ENCODE assay signal across 21 cellular contexts in the genomic region with DNA sequence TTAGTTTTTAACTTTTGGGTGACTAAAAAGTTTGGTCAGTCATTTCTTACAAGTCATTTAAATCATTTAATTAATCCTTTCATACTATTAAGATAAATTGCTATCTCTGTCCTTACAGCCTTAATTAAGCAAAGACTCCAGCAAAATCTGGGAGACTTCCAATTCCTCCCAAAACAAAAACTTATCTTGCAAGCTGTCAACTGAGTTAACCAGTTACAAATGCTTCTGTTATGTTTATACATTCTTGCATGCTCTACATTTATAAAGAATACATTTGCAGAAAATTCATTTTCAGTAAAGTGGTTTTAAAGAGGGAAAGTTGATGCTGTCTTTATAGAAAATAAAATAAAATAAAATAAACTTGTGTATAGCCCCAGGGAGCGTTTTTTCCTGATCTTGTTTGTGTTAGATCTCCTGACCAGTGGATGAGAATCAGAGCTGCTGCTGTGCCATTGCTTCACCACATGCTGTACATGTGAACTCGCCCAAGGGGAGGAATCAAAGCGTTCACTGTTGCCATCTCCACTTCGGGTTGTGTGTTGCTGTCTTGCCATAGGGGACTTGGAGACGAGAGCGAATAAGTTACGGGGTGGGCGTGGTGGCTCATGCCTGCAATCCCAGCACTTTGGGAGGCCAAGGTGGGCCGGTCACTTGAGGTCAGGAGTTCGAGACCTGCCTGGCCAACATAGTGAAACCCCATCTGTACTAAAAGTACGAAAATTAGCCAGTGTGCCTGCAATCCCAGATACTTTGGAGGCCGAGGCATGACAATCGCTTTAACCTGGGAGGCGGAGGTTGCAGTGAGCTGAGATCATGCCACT. TPM values are rescaled to one million over a fixed set of nuclear protein-coding genes. Genes with fewer than 3 reads are reported as not detected.
A peak's percentile ranks its signal among the peaks of the same experiment; 100 is the strongest.
DNase-seq lines count a peak whose midpoint lies in the region; ATAC-seq and TF ChIP-seq lines count a peak whose summit lies in the region.
"Had no signal": no experiment of that assay in that cellular context is flagged by ENCODE, and none has a peak within 500 bp of the region (broad histone marks: within the 10 kb centered on the region; RNA-seq: fewer than 3 reads in every experiment).

No MANE protein-coding gene starts in this region.

- H3K4me1 ChIP-seq in esophagus muscularis mucosa (peaks cover 0 to 5% (median 0%) of the 10 kb centered on the region in 4 donors), vagina (no peaks in the 10 kb centered on the region)
- H3K4me1 ChIP-seq: tibial nerve had no signal

- 80% methylated on average over 14 of the region's 14 CpGs for WGBS in esophagus muscularis mucosa

- peaks cover 81% of the 10 kb centered on the region for H3K4me1 Mint-ChIP-seq in activated T-cell treated with anti-CD3 and anti-CD28 coated beads, Interleukin-2, amount 50 U/mL, for 72 hours (ENCODE audit: low read depth)
- H3K4me1 Mint-ChIP-seq in activated CD8-positive, alpha-beta memory T cell treated with anti-CD3 and anti-CD28 coated beads, Interleukin-2, amount 10 ng/mL, durations not matched to agents 7 days and 5 days: peaks cover 66% of the 10 kb centered on the region

- ATAC-seq in activated T-cell treated with anti-CD3 and anti-CD28 coated beads, Interleukin-2, amount 50 U/mL, for 72 hours (replicated peaks in 1 of 2): no peak
- no peak for ATAC-seq in activated CD8-positive, alpha-beta memory T cell treated with anti-CD3 and anti-CD28 coated beads, Interleukin-2, amount 10 ng/mL, durations not matched to agents 7 days and 5 days
- no peak for ATAC-seq in HG03565 (IDR thresholded peaks at IDR 0.05; ENCODE audit: unreplicated experiment)
- ATAC-seq: gastroesophageal sphincter; GM23338; left ventricle myocardium superior; stimulated activated memory B cell treated with anti-CD40 and anti-IgM and Interleukin-4, amounts not matched to agents 10 μg/mL and 1 μg/mL and 100 μg/mL, for 72 hours had no signal

- no peak for DNase-seq in activated T-cell treated with anti-CD3 and anti-CD28 coated beads, Interleukin-2, amount 50 U/mL, for 72 hours
- DNase-seq in activated T-cell treated with anti-CD3 and anti-CD28 coated beads for 4 hours: no peak
- no peak for DNase-seq in activated CD8-positive, alpha-beta memory T cell treated with anti-CD3 and anti-CD28 coated beads, Interleukin-2, amount 10 ng/mL, durations not matched to agents 7 days and 5 days
- DNase-seq in esophagus muscularis mucosa (ENCODE audit: extremely low spot score): peak; percentile 39
- peak; percentile 49 for DNase-seq in posterior vena cava (ENCODE audit: low spot score)
- no peak for DNase-seq in vagina (ENCODE audit: extremely low spot score in 2 of 2)
- no peak for DNase-seq in SW480 (ENCODE audit: low spot score)
- DNase-seq: activated gamma-delta T cell, DMS79 treated with DMSO at 0.1 percent for 48 hours, endodermal cell, left ventricle myocardium superior, MV-4-11, NCI-H1930, nucleus accumbens had no signal

- no peak for TF ChIP-seq EP300 in esophagus muscularis mucosa (IDR thresholded peaks at IDR 0.05)

- TF ChIP-seq POLR2A in esophagus muscularis mucosa (IDR thresholded peaks at IDR 0.05; ENCODE audit: low read depth) (no peak), vagina (IDR thresholded peaks at IDR 0.05) (no peak)

- H3K27ac ChIP-seq in esophagus muscularis mucosa (replicated peaks in 1 of 4) (no peak overlapping the region), vagina (no peak overlapping the region)
- H3K27ac ChIP-seq: gastroesophageal sphincter, tibial nerve had no signal

- peaks cover 22 to 24% of the 10 kb centered on the region in 2 donors for H3K36me3 Mint-ChIP-seq in activated T-cell treated with anti-CD3 and anti-CD28 coated beads, Interleukin-2, amount 50 U/mL, for 72 hours (ENCODE audit: insufficient read depth in 2 of 2)
- peaks cover 23% of the 10 kb centered on the region for H3K36me3 Mint-ChIP-seq in activated CD8-positive, alpha-beta memory T cell treated with anti-CD3 and anti-CD28 coated beads, Interleukin-2, amount 10 ng/mL, durations not matched to agents 7 days and 5 days
- H3K36me3 Mint-ChIP-seq: stimulated activated memory B cell treated with anti-CD40 and anti-IgM and Interleukin-4, amounts not matched to agents 10 μg/mL and 1 μg/mL and 100 μg/mL, for 72 hours had no signal

- CTCF ChIA-PET in activated CD8-positive, alpha-beta memory T cell treated with anti-CD3 and anti-CD28 coated beads, Interleukin-2, amount 10 ng/mL, durations not matched to agents 7 days and 5 days (lab: Charles Lee): interaction anchor here (1.2 kb wide), 2 partner anchors 11 to 74 kb away, joined by 3 read pairs; no protein-coding TSS in a partner anchor

- no peaks in the 10 kb centered on the region for H3K36me3 ChIP-seq in esophagus muscularis mucosa
- H3K36me3 ChIP-seq in vagina: no peaks in the 10 kb centered on the region
- H3K36me3 ChIP-seq: gastroesophageal sphincter, tibial nerve had no signal

- peak overlapping the region; percentile 53 to 60 for H3K4me3 Mint-ChIP-seq in activated T-cell treated with anti-CD3 and anti-CD28 coated beads, Interleukin-2, amount 50 U/mL, for 72 hours
- peak overlapping the region; percentile 5 for H3K4me3 Mint-ChIP-seq in activated CD8-positive, alpha-beta memory T cell treated with anti-CD3 and anti-CD28 coated beads, Interleukin-2, amount 10 ng/mL, durations not matched to agents 7 days and 5 days
- H3K4me3 Mint-ChIP-seq: endodermal cell; GM23338; stimulated activated memory B cell treated with anti-CD40 and anti-IgM and Interleukin-4, amounts not matched to agents 10 μg/mL and 1 μg/mL and 100 μg/mL, for 72 hours had no signal

- H3K9me3 Mint-ChIP-seq in activated T-cell treated with anti-CD3 and anti-CD28 coated beads, Interleukin-2, amount 50 U/mL, for 72 hours: no peaks in the 10 kb centered on the region
- no peaks in the 10 kb centered on the region for H3K9me3 Mint-ChIP-seq in activated CD8-positive, alpha-beta memory T cell treated with anti-CD3 and anti-CD28 coated beads, Interleukin-2, amount 10 ng/mL, durations not matched to agents 7 days and 5 days (ENCODE audit: low read depth)
- H3K9me3 Mint-ChIP-seq: endodermal cell; GM23338; IgD-negative memory B cell; stimulated activated memory B cell treated with anti-CD40 and anti-IgM and Interleukin-4, amounts not matched to agents 10 μg/mL and 1 μg/mL and 100 μg/mL, for 72 hours had no signal

- H3K27me3 Mint-ChIP-seq in activated T-cell treated with anti-CD3 and anti-CD28 coated beads, Interleukin-2, amount 50 U/mL, for 72 hours (ENCODE audit: low read depth): peaks cover 5% of the 10 kb centered on the region
- H3K27me3 Mint-ChIP-seq in activated CD8-positive, alpha-beta memory T cell treated with anti-CD3 and anti-CD28 coated beads, Interleukin-2, amount 10 ng/mL, durations not matched to agents 7 days and 5 days: no peaks in the 10 kb centered on the region
- H3K27me3 Mint-ChIP-seq: stimulated activated memory B cell treated with anti-CD40 and anti-IgM and Interleukin-4, amounts not matched to agents 10 μg/mL and 1 μg/mL and 100 μg/mL, for 72 hours had no signal

- H3K9me3 ChIP-seq in esophagus muscularis mucosa (no peaks in the 10 kb centered on the region), vagina (no peaks in the 10 kb centered on the region)
- H3K9me3 ChIP-seq: gastroesophageal sphincter, tibial nerve had no signal

- H3K27me3 ChIP-seq in esophagus muscularis mucosa (no peaks in the 10 kb centered on the region), vagina (no peaks in the 10 kb centered on the region)
- H3K27me3 ChIP-seq: gastroesophageal sphincter, tibial nerve had no signal

- H3K27ac Mint-ChIP-seq in activated T-cell treated with anti-CD3 and anti-CD28 coated beads, Interleukin-2, amount 50 U/mL, for 72 hours: peak overlapping the region; percentile 18
- no peak overlapping the region for H3K27ac Mint-ChIP-seq in activated CD8-positive, alpha-beta memory T cell treated with anti-CD3 and anti-CD28 coated beads, Interleukin-2, amount 10 ng/mL, durations not matched to agents 7 days and 5 days
- H3K27ac Mint-ChIP-seq: endodermal cell; GM23338; stimulated activated memory B cell treated with anti-CD40 and anti-IgM and Interleukin-4, amounts not matched to agents 10 μg/mL and 1 μg/mL and 100 μg/mL, for 72 hours had no signal

- intact Hi-C loops in esophagus muscularis mucosa (cut with DNase I): no loop called here
- intact Hi-C loops in posterior vena cava (cut with DNase I): loop anchor here in 1 of 2 donors (10.0 kb wide), 1 partner anchor 118 kb away; no protein-coding TSS in a partner anchor
- intact Hi-C loops in vagina (cut with DNase I): no loop called here

- TF ChIP-seq CTCF in esophagus muscularis mucosa (IDR thresholded peaks at IDR 0.05): no peak
- no peak for TF ChIP-seq CTCF in vagina (IDR thresholded peaks at IDR 0.05)

- H3K4me3 ChIP-seq in esophagus muscularis mucosa: no peak overlapping the region
- H3K4me3 ChIP-seq in vagina: no peak overlapping the region
- H3K4me3 ChIP-seq: gastroesophageal sphincter, GM23338, tibial nerve had no signal

RNA-seq across cellular contexts. Expression of a gene that starts 5.5 kb away (rescaled TPM):
- total RNA-seq in activated T-cell treated with anti-CD3 and anti-CD28 coated beads, Interleukin-2, amount 50 U/mL, for 72 hours: 100 to 1,000 TPM in 1 of 2 donors, 10 to 100 TPM in 1; 56.3 to 112 TPM
- 10 to 100 TPM; 22.8 to 42.1 TPM for total RNA-seq in activated CD8-positive, alpha-beta memory T cell treated with anti-CD3 and anti-CD28 coated beads, Interleukin-2, amount 10 ng/mL, durations not matched to agents 7 days and 5 days
- total RNA-seq in esophagus muscularis mucosa (under 1 TPM in 1 of 4 donors, not detected in 3; 0.17 TPM), posterior vena cava (under 1 TPM; 0.23 to 0.33 TPM), vagina (0.49 TPM)
- total RNA-seq: chondrocyte, gastroesophageal sphincter, left ventricle myocardium superior had no signal

Comparison
In these comparisons a context has a peak if more than half of its experiments do, and no peak if none do; other contexts are left out.
1. DNase-seq: peak in esophagus muscularis mucosa (single experiment) and posterior vena cava (single experiment); none in activated T-cell treated with anti-CD3 and anti-CD28 coated beads, Interleukin-2, amount 50 U/mL, for 72 hours (0 of 2), activated T-cell treated with anti-CD3 and anti-CD28 coated beads for 4 hours (single experiment), activated CD8-positive, alpha-beta memory T cell treated with anti-CD3 and anti-CD28 coated beads, Interleukin-2, amount 10 ng/mL, durations not matched to agents 7 days and 5 days (single experiment), vagina (0 of 2) and SW480 (single experiment).
2. RNA of a gene that starts 5.5 kb away (total RNA-seq): 56.3 to 112 TPM in activated T-cell treated with anti-CD3 and anti-CD28 coated beads, Interleukin-2, amount 50 U/mL, for 72 hours and 22.8 to 42.1 TPM in activated CD8-positive, alpha-beta memory T cell treated with anti-CD3 and anti-CD28 coated beads, Interleukin-2, amount 10 ng/mL, durations not matched to agents 7 days and 5 days; 0.49 TPM in vagina (single experiment), 0.23 to 0.33 TPM in posterior vena cava and 0.17 TPM in esophagus muscularis mucosa; every median in the first group is over 10 times any median in the second.